ENCODE assay signal across 1 cellular context in the genomic region with DNA sequence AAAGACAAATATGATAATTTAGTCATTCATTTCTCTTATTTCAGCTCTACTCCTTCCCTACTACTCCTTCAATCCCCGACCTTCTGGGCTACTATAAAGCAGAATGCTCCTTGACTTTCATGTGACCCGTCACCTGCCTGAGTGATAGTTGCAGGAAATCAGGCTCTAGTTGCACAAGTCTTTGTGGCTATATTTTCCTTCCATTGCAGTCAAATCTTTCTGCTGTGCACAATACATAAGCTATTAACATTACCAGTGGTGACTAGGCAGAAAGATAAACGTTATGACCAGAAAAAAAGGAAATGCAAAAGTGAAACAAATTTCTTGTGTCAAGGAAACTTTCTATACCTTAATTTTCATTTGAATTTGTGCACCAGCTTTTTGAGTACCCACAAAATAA.
TF ChIP-seq lines count a peak whose summit lies in the region.

No MANE protein-coding gene starts in this region.

TF ChIP-seq in K562, 482 proteins besides CTCF, POLR2A, EP300 and RAD21 (continued from another document and continues in another):
- TF ChIP-seq, protein P1, sequence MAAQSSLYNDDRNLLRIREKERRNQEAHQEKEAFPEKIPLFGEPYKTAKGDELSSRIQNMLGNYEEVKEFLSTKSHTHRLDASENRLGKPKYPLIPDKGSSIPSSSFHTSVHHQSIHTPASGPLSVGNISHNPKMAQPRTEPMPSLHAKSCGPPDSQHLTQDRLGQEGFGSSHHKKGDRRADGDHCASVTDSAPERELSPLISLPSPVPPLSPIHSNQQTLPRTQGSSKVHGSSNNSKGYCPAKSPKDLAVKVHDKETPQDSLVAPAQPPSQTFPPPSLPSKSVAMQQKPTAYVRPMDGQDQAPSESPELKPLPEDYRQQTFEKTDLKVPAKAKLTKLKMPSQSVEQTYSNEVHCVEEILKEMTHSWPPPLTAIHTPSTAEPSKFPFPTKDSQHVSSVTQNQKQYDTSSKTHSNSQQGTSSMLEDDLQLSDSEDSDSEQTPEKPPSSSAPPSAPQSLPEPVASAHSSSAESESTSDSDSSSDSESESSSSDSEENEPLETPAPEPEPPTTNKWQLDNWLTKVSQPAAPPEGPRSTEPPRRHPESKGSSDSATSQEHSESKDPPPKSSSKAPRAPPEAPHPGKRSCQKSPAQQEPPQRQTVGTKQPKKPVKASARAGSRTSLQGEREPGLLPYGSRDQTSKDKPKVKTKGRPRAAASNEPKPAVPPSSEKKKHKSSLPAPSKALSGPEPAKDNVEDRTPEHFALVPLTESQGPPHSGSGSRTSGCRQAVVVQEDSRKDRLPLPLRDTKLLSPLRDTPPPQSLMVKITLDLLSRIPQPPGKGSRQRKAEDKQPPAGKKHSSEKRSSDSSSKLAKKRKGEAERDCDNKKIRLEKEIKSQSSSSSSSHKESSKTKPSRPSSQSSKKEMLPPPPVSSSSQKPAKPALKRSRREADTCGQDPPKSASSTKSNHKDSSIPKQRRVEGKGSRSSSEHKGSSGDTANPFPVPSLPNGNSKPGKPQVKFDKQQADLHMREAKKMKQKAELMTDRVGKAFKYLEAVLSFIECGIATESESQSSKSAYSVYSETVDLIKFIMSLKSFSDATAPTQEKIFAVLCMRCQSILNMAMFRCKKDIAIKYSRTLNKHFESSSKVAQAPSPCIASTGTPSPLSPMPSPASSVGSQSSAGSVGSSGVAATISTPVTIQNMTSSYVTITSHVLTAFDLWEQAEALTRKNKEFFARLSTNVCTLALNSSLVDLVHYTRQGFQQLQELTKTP (IDR thresholded peaks at IDR 0.05; ENCODE audit: low read depth in 1 of 2, partially characterized antibody in 2 of 2): peak in 1 of 2 experiments; percentile 34
- TF ChIP-seq, protein P2, sequence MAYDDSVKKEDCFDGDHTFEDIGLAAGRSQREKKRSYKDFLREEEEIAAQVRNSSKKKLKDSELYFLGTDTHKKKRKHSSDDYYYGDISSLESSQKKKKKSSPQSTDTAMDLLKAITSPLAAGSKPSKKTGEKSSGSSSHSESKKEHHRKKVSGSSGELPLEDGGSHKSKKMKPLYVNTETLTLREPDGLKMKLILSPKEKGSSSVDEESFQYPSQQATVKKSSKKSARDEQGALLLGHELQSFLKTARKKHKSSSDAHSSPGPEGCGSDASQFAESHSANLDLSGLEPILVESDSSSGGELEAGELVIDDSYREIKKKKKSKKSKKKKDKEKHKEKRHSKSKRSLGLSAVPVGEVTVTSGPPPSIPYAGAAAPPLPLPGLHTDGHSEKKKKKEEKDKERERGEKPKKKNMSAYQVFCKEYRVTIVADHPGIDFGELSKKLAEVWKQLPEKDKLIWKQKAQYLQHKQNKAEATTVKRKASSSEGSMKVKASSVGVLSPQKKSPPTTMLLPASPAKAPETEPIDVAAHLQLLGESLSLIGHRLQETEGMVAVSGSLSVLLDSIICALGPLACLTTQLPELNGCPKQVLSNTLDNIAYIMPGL (CRISPR knock-in tag; IDR thresholded peaks at IDR 0.05): no peak
- TF ChIP-seq ZNF3 (CRISPR knock-in tag; IDR thresholded peaks at IDR 0.05) (no peak), ZFP1 (CRISPR knock-in tag; IDR thresholded peaks at IDR 0.05) (no peak), NFXL1 (CRISPR knock-in tag; IDR thresholded peaks at IDR 0.05) (no peak), ZKSCAN1 (IDR thresholded peaks at IDR 0.05; ENCODE audit: low read depth, low read length) (no peak), ZNF124 (CRISPR knock-in tag; IDR thresholded peaks at IDR 0.05) (no peak), CHD1 (IDR thresholded peaks at IDR 0.05; ENCODE audit: low read length) (no peak), NCOR1 (IDR thresholded peaks at IDR 0.05) (no peak), ZNF780A (CRISPR knock-in tag; IDR thresholded peaks at IDR 0.05) (no peak), FOXK2 (conservative IDR thresholded peaks at IDR 0.05 in 1 of 2, IDR thresholded peaks at IDR 0.05 in 1 of 2; ENCODE audit: low read depth in 2 of 2) (peak in 1 of 2 experiments; percentile 21; a peak in 1 of 4 replicates), CBX1 (IDR thresholded peaks at IDR 0.05; ENCODE audit: low read depth) (no peak), ZNF347 (CRISPR knock-in tag; IDR thresholded peaks at IDR 0.05; ENCODE audit: low read depth) (no peak), ZNF695 (CRISPR knock-in tag; IDR thresholded peaks at IDR 0.05) (no peak), MEIS2 (IDR thresholded peaks at IDR 0.05; ENCODE audit: partially characterized antibody) (peak; percentile 75), PHB2 (IDR thresholded peaks at IDR 0.05; ENCODE audit: low read depth) (no peak), ZNF175 (CRISPR knock-in tag; IDR thresholded peaks at IDR 0.05; ENCODE audit: low read depth) (no peak), NR4A1 (CRISPR knock-in tag; IDR thresholded peaks at IDR 0.05) (no peak), NR4A1 (tag; IDR thresholded peaks at IDR 0.05) (no peak), MBD2 (IDR thresholded peaks at IDR 0.05; ENCODE audit: borderline replicate concordance, low read depth) (no peak), MAFG (tag; conservative IDR thresholded peaks at IDR 0.05) (peak; percentile 89), NFIC (IDR thresholded peaks at IDR 0.05) (no peak), NUFIP1 (IDR thresholded peaks at IDR 0.05; ENCODE audit: partially characterized antibody) (no peak), FOXK1 (CRISPR knock-in tag; IDR thresholded peaks at IDR 0.05; ENCODE audit: borderline replicate concordance) (no peak), TSC22D4 (tag; IDR thresholded peaks at IDR 0.05) (no peak), THRAP3 (IDR thresholded peaks at IDR 0.05; ENCODE audit: borderline replicate concordance) (no peak), NFE2 (IDR thresholded peaks at IDR 0.05; ENCODE audit: low read depth) (peak; percentile 96), FOXA3 (CRISPR knock-in tag; conservative IDR thresholded peaks at IDR 0.05 in 1 of 2, IDR thresholded peaks at IDR 0.05 in 1 of 2) (0 out of 4 replicates have a peak, but pooled peaks of 1 of the 2 experiments have one; percentile 13), JUNB (CRISPR knock-in tag; conservative IDR thresholded peaks at IDR 0.05) (no peak), GATAD2B (IDR thresholded peaks at IDR 0.05; ENCODE audit: borderline replicate concordance) (no peak), NR2C1 (IDR thresholded peaks at IDR 0.05) (no peak), NR2C1 (tag; IDR thresholded peaks at IDR 0.05) (no peak), ZBTB17 (CRISPR knock-in tag; IDR thresholded peaks at IDR 0.05) (no peak)
- TF ChIP-seq, protein P3, sequence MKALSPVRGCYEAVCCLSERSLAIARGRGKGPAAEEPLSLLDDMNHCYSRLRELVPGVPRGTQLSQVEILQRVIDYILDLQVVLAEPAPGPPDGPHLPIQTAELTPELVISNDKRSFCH (CRISPR knock-in tag; IDR thresholded peaks at IDR 0.05): no peak
- TF ChIP-seq, protein P3 (tag; IDR thresholded peaks at IDR 0.05): 0 out of 2 replicates have a peak, but pooled peaks have one; percentile 54
- TF ChIP-seq, protein P4, sequence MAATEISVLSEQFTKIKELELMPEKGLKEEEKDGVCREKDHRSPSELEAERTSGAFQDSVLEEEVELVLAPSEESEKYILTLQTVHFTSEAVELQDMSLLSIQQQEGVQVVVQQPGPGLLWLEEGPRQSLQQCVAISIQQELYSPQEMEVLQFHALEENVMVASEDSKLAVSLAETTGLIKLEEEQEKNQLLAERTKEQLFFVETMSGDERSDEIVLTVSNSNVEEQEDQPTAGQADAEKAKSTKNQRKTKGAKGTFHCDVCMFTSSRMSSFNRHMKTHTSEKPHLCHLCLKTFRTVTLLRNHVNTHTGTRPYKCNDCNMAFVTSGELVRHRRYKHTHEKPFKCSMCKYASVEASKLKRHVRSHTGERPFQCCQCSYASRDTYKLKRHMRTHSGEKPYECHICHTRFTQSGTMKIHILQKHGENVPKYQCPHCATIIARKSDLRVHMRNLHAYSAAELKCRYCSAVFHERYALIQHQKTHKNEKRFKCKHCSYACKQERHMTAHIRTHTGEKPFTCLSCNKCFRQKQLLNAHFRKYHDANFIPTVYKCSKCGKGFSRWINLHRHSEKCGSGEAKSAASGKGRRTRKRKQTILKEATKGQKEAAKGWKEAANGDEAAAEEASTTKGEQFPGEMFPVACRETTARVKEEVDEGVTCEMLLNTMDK (IDR thresholded peaks at IDR 0.05; ENCODE audit: borderline replicate concordance, insufficient read depth, low read depth, low read length, poor library complexity, severe bottlenecking): no peak
- TF ChIP-seq, protein P5, sequence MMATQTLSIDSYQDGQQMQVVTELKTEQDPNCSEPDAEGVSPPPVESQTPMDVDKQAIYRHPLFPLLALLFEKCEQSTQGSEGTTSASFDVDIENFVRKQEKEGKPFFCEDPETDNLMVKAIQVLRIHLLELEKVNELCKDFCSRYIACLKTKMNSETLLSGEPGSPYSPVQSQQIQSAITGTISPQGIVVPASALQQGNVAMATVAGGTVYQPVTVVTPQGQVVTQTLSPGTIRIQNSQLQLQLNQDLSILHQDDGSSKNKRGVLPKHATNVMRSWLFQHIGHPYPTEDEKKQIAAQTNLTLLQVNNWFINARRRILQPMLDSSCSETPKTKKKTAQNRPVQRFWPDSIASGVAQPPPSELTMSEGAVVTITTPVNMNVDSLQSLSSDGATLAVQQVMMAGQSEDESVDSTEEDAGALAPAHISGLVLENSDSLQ (IDR thresholded peaks at IDR 0.05): peak; percentile 60; the same call in 1 of the 2 replicates
- TF ChIP-seq, protein P6, sequence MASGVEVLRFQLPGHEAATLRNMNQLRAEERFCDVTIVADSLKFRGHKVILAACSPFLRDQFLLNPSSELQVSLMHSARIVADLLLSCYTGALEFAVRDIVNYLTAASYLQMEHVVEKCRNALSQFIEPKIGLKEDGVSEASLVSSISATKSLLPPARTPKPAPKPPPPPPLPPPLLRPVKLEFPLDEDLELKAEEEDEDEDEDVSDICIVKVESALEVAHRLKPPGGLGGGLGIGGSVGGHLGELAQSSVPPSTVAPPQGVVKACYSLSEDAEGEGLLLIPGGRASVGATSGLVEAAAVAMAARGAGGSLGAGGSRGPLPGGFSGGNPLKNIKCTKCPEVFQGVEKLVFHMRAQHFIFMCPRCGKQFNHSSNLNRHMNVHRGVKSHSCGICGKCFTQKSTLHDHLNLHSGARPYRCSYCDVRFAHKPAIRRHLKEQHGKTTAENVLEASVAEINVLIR (CRISPR knock-in tag; IDR thresholded peaks at IDR 0.05): no peak
- TF ChIP-seq, protein P7, sequence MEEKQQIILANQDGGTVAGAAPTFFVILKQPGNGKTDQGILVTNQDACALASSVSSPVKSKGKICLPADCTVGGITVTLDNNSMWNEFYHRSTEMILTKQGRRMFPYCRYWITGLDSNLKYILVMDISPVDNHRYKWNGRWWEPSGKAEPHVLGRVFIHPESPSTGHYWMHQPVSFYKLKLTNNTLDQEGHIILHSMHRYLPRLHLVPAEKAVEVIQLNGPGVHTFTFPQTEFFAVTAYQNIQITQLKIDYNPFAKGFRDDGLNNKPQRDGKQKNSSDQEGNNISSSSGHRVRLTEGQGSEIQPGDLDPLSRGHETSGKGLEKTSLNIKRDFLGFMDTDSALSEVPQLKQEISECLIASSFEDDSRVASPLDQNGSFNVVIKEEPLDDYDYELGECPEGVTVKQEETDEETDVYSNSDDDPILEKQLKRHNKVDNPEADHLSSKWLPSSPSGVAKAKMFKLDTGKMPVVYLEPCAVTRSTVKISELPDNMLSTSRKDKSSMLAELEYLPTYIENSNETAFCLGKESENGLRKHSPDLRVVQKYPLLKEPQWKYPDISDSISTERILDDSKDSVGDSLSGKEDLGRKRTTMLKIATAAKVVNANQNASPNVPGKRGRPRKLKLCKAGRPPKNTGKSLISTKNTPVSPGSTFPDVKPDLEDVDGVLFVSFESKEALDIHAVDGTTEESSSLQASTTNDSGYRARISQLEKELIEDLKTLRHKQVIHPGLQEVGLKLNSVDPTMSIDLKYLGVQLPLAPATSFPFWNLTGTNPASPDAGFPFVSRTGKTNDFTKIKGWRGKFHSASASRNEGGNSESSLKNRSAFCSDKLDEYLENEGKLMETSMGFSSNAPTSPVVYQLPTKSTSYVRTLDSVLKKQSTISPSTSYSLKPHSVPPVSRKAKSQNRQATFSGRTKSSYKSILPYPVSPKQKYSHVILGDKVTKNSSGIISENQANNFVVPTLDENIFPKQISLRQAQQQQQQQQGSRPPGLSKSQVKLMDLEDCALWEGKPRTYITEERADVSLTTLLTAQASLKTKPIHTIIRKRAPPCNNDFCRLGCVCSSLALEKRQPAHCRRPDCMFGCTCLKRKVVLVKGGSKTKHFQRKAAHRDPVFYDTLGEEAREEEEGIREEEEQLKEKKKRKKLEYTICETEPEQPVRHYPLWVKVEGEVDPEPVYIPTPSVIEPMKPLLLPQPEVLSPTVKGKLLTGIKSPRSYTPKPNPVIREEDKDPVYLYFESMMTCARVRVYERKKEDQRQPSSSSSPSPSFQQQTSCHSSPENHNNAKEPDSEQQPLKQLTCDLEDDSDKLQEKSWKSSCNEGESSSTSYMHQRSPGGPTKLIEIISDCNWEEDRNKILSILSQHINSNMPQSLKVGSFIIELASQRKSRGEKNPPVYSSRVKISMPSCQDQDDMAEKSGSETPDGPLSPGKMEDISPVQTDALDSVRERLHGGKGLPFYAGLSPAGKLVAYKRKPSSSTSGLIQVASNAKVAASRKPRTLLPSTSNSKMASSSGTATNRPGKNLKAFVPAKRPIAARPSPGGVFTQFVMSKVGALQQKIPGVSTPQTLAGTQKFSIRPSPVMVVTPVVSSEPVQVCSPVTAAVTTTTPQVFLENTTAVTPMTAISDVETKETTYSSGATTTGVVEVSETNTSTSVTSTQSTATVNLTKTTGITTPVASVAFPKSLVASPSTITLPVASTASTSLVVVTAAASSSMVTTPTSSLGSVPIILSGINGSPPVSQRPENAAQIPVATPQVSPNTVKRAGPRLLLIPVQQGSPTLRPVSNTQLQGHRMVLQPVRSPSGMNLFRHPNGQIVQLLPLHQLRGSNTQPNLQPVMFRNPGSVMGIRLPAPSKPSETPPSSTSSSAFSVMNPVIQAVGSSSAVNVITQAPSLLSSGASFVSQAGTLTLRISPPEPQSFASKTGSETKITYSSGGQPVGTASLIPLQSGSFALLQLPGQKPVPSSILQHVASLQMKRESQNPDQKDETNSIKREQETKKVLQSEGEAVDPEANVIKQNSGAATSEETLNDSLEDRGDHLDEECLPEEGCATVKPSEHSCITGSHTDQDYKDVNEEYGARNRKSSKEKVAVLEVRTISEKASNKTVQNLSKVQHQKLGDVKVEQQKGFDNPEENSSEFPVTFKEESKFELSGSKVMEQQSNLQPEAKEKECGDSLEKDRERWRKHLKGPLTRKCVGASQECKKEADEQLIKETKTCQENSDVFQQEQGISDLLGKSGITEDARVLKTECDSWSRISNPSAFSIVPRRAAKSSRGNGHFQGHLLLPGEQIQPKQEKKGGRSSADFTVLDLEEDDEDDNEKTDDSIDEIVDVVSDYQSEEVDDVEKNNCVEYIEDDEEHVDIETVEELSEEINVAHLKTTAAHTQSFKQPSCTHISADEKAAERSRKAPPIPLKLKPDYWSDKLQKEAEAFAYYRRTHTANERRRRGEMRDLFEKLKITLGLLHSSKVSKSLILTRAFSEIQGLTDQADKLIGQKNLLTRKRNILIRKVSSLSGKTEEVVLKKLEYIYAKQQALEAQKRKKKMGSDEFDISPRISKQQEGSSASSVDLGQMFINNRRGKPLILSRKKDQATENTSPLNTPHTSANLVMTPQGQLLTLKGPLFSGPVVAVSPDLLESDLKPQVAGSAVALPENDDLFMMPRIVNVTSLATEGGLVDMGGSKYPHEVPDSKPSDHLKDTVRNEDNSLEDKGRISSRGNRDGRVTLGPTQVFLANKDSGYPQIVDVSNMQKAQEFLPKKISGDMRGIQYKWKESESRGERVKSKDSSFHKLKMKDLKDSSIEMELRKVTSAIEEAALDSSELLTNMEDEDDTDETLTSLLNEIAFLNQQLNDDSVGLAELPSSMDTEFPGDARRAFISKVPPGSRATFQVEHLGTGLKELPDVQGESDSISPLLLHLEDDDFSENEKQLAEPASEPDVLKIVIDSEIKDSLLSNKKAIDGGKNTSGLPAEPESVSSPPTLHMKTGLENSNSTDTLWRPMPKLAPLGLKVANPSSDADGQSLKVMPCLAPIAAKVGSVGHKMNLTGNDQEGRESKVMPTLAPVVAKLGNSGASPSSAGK (IDR thresholded peaks at IDR 0.05): no peak
